Comparison of ENCODE assay signal across 8 cellular contexts in genomic region chr1:10694274-10694632, GRCh38.
A peak's percentile ranks its signal among the peaks of the same experiment; 100 is the strongest.
DNase-seq lines count a peak whose midpoint lies in the region; ATAC-seq and TF ChIP-seq lines count a peak whose summit lies in the region.

No MANE protein-coding gene starts in this region.

- peak overlapping the region; percentile 81 for H3K4me3 Mint-ChIP-seq in activated CD4-positive, alpha-beta memory T cell treated with anti-CD3 and anti-CD28 coated beads, Interleukin-2, amount 10 ng/mL, durations not matched to agents 7 days and 5 days

- ATAC-seq in GM21381 (IDR thresholded peaks at IDR 0.05; ENCODE audit: unreplicated experiment) (peak; percentile 30), HG02571 (IDR thresholded peaks at IDR 0.05; ENCODE audit: unreplicated experiment) (no peak)

- no peaks in the 10 kb centered on the region for H3K9me3 Mint-ChIP-seq in activated CD4-positive, alpha-beta memory T cell treated with anti-CD3 and anti-CD28 coated beads, Interleukin-2, amount 10 ng/mL, durations not matched to agents 7 days and 5 days

- POLR2A ChIA-PET in activated CD4-positive, alpha-beta memory T cell treated with anti-CD3 and anti-CD28 coated beads, Interleukin-2, amount 10 ng/mL, durations not matched to agents 7 days and 5 days (lab: Charles Lee), result no interaction called here

- H3K9ac ChIP-seq in Karpas-422 (ENCODE audit: low read length), result peak overlapping the region; percentile 75

- H3K9me3 ChIP-seq in Karpas-422 (ENCODE audit: low read length) (no peaks in the 10 kb centered on the region), esophagus (ENCODE audit: control insufficient read depth in 2 of 2, insufficient read depth in 1 of 2, low read depth in 1 of 2, low read length in 1 of 2) (no peaks in the 10 kb centered on the region), neutrophil (no peaks in the 10 kb centered on the region)

- no peak overlapping the region for H2AFZ ChIP-seq in Karpas-422 (ENCODE audit: low read length)

- H3K27ac Mint-ChIP-seq in activated CD4-positive, alpha-beta memory T cell treated with anti-CD3 and anti-CD28 coated beads, Interleukin-2, amount 10 ng/mL, durations not matched to agents 7 days and 5 days, result peak overlapping the region; percentile 67

- H4K20me1 ChIP-seq in Karpas-422 (ENCODE audit: insufficient read depth, low read depth, low read length), result peaks cover 4% of the 10 kb centered on the region; the same call in 1 of the 2 replicates

- no peak overlapping the region for H3K27ac ChIP-seq in Karpas-422 (ENCODE audit: low read length)
- H3K27ac ChIP-seq in esophagus (ENCODE audit: low read depth in 2 of 2, low read length in 1 of 2), result peak overlapping the region; percentile 93 to 95
- H3K27ac ChIP-seq in neutrophil, result peak overlapping the region; percentile 95

- H3K4me3 ChIP-seq in Karpas-422 (ENCODE audit: low read length) (peak overlapping the region; percentile 76; the same call in 1 of the 2 replicates), esophagus (ENCODE audit: low read depth in 1 of 2, low read length in 2 of 2) (peak overlapping the region; percentile 71 to 92), neutrophil (ENCODE audit: low read depth in 1 of 2, low read length in 1 of 2) (peak overlapping the region; percentile 76 to 77)

- H3K4me1 Mint-ChIP-seq in activated CD4-positive, alpha-beta memory T cell treated with anti-CD3 and anti-CD28 coated beads, Interleukin-2, amount 10 ng/mL, durations not matched to agents 7 days and 5 days, result peaks cover 26% of the 10 kb centered on the region

- TF ChIP-seq CTCF in neutrophil (IDR thresholded peaks at IDR 0.05), result no peak

- H3K27me3 ChIP-seq in Karpas-422 (ENCODE audit: low read length) (no peaks in the 10 kb centered on the region), esophagus (ENCODE audit: control insufficient read depth in 1 of 2, insufficient read depth in 2 of 2, low read length in 2 of 2) (no peaks in the 10 kb centered on the region), neutrophil (peaks cover 35% of the 10 kb centered on the region)

- H3K36me3 Mint-ChIP-seq in activated CD4-positive, alpha-beta memory T cell treated with anti-CD3 and anti-CD28 coated beads, Interleukin-2, amount 10 ng/mL, durations not matched to agents 7 days and 5 days (ENCODE audit: low read depth), result no peaks in the 10 kb centered on the region

- peaks cover 12% of the 10 kb centered on the region for H3K4me1 ChIP-seq in Karpas-422 (ENCODE audit: low read length)
- peaks cover 10 to 37% of the 10 kb centered on the region in 2 donors for H3K4me1 ChIP-seq in esophagus (ENCODE audit: control insufficient read depth in 2 of 2, insufficient read depth in 2 of 2, low read length in 1 of 2)
- peaks cover 27 to 37% of the 10 kb centered on the region in 2 experiments for H3K4me1 ChIP-seq in neutrophil (ENCODE audit: control insufficient read depth in 1 of 2, insufficient read depth in 1 of 2, low read depth in 1 of 2, low read length in 1 of 2)

- no peaks in the 10 kb centered on the region for H3K36me3 ChIP-seq in Karpas-422 (ENCODE audit: insufficient read depth, low read length)
- H3K36me3 ChIP-seq in esophagus (ENCODE audit: control insufficient read depth in 2 of 2, insufficient read depth in 2 of 2, low read length in 1 of 2), result peaks cover 0 to 3% of the 10 kb centered on the region in 2 donors
- H3K36me3 ChIP-seq in neutrophil, result no peaks in the 10 kb centered on the region

- WGBS in esophagus, 2 donors, result 0 to 1% methylated on average over 32 to 46 of the region's 46 CpGs

- H3K4me2 ChIP-seq in Karpas-422 (ENCODE audit: low read depth, low read length, poor library complexity, severe bottlenecking), result peak overlapping the region; percentile 93

- peak; percentile 81 for DNase-seq in COR-L47 (lab: John Stamatoyannopoulos, UW)
- peak; percentile 78 for DNase-seq in Karpas-422
- no peak for DNase-seq in activated CD4-positive, alpha-beta memory T cell treated with anti-CD3 and anti-CD28 coated beads, Interleukin-2, amount 10 ng/mL, durations not matched to agents 7 days and 5 days
- DNase-seq in pons (ENCODE audit: low spot score), result no peak

- no peaks in the 10 kb centered on the region for H3K9me2 ChIP-seq in Karpas-422 (replicated peaks; ENCODE audit: insufficient read depth, low read length)

- CTCF ChIA-PET in activated CD4-positive, alpha-beta memory T cell treated with anti-CD3 and anti-CD28 coated beads, Interleukin-2, amount 10 ng/mL, durations not matched to agents 7 days and 5 days (lab: Charles Lee), result no interaction called here

- no peaks in the 10 kb centered on the region for H3K79me2 ChIP-seq in Karpas-422 (ENCODE audit: low read length)

- H3K27me3 Mint-ChIP-seq in activated CD4-positive, alpha-beta memory T cell treated with anti-CD3 and anti-CD28 coated beads, Interleukin-2, amount 10 ng/mL, durations not matched to agents 7 days and 5 days, result peaks cover 19% of the 10 kb centered on the region

Comparison
In these comparisons a context has a peak if more than half of its experiments do, and no peak if none do; other contexts are left out.
1. DNase-seq: peak in COR-L47 (single experiment) and Karpas-422 (single experiment); none in activated CD4-positive, alpha-beta memory T cell treated with anti-CD3 and anti-CD28 coated beads, Interleukin-2, amount 10 ng/mL, durations not matched to agents 7 days and 5 days (single experiment) and pons (single experiment).
2. Peak in every context shown above with its lines, with median percentiles within 50 percentile points of each other: H3K4me3 ChIP-seq.